In genomic region chr6:125956506-125957390, GRCh38 we compare ENCODE assay signal across 1 cellular context.
TF ChIP-seq lines count a peak whose summit lies in the region.

HINT3 (plus strand) TSS chr6:125956770; CDS start chr6:125956978, 208 bp downstream.

TF ChIP-seq in HepG2, 621 proteins besides CTCF, POLR2A, EP300 and RAD21 (continued from another document and continues in another):
- TF ChIP-seq REXO4 (CRISPR knock-in tag; IDR thresholded peaks at IDR 0.05; ENCODE audit: borderline replicate concordance) (no peak), ZNF580 (CRISPR knock-in tag; IDR thresholded peaks at IDR 0.05; ENCODE audit: borderline replicate concordance, low read depth) (peak; percentile 98), ZBTB34 (CRISPR knock-in tag; IDR thresholded peaks at IDR 0.05) (peak; percentile 94; the same call in 1 of the 2 replicates), HNF4A (CRISPR knock-in tag; IDR thresholded peaks at IDR 0.05) (peak; percentile 83), NFE2L1 (CRISPR knock-in tag; IDR thresholded peaks at IDR 0.05; ENCODE audit: borderline replicate concordance) (peak; percentile 49; the same call in 1 of the 2 replicates), FOXA1 (IDR thresholded peaks at IDR 0.05) (no peak), FOXA1 (CRISPR knock-in tag; IDR thresholded peaks at IDR 0.05) (peak; percentile 58; the same call in 1 of the 2 replicates), THYN1 (CRISPR knock-in tag; IDR thresholded peaks at IDR 0.05; ENCODE audit: borderline replicate concordance, low read depth) (no peak), ARID3A (IDR thresholded peaks at IDR 0.05; ENCODE audit: low read depth, low read length) (peak; percentile 55; the same call in 1 of the 2 replicates), E2F5 (CRISPR knock-in tag; conservative IDR thresholded peaks at IDR 0.05) (peak; percentile 92), ZNF530 (CRISPR knock-in tag; IDR thresholded peaks at IDR 0.05; ENCODE audit: low read depth) (no peak), ZNF609 (CRISPR knock-in tag; IDR thresholded peaks at IDR 0.05; ENCODE audit: borderline replicate concordance) (peak; percentile 70; the same call in 1 of the 2 replicates), ZNF800 (CRISPR knock-in tag; IDR thresholded peaks at IDR 0.05) (peak; percentile 96), FOXK2 (IDR thresholded peaks at IDR 0.05) (no peak), ZNF432 (CRISPR knock-in tag; IDR thresholded peaks at IDR 0.05; ENCODE audit: borderline replicate concordance) (no peak), ZNF792 (CRISPR knock-in tag; IDR thresholded peaks at IDR 0.05) (peak; percentile 62; the same call in 1 of the 2 replicates), ISX (CRISPR knock-in tag; conservative IDR thresholded peaks at IDR 0.05) (peak; percentile 63; the same call in 1 of the 2 replicates), ZBTB2 (CRISPR knock-in tag; IDR thresholded peaks at IDR 0.05; ENCODE audit: low read depth) (peak; percentile 58; the same call in 1 of the 2 replicates), ZNF768 (CRISPR knock-in tag; IDR thresholded peaks at IDR 0.05) (peak; percentile 78), REPIN1 (CRISPR knock-in tag; IDR thresholded peaks at IDR 0.05; ENCODE audit: borderline replicate concordance, low read depth) (peak; percentile 99), FLYWCH1 (CRISPR knock-in tag; IDR thresholded peaks at IDR 0.05) (peak; percentile 53; the same call in 1 of the 2 replicates), SNRNP70 (IDR thresholded peaks at IDR 0.05; ENCODE audit: low read depth, low read length) (no peak), ZNF20 (CRISPR knock-in tag; IDR thresholded peaks at IDR 0.05) (0 out of 2 replicates have a peak, but pooled peaks have one; percentile 45), EEA1 (CRISPR knock-in tag; IDR thresholded peaks at IDR 0.05; ENCODE audit: borderline replicate concordance) (peak; percentile 96), ARNT2 (CRISPR knock-in tag; IDR thresholded peaks at IDR 0.05; ENCODE audit: low read depth) (peak; percentile 90), PLRG1 (conservative IDR thresholded peaks at IDR 0.05) (no peak), GMEB2 (CRISPR knock-in tag; IDR thresholded peaks at IDR 0.05; ENCODE audit: low read depth) (peak; percentile 99), NCOA2 (CRISPR knock-in tag; IDR thresholded peaks at IDR 0.05) (peak; percentile 77), CAMTA2 (CRISPR knock-in tag; IDR thresholded peaks at IDR 0.05; ENCODE audit: borderline replicate concordance) (peak; percentile 99), SKI (IDR thresholded peaks at IDR 0.05; ENCODE audit: partially characterized antibody) (peak; percentile 69), SCMH1 (CRISPR knock-in tag; IDR thresholded peaks at IDR 0.05; ENCODE audit: borderline replicate concordance) (no peak), ZNF567 (CRISPR knock-in tag; IDR thresholded peaks at IDR 0.05; ENCODE audit: borderline replicate concordance) (peak; percentile 87), SP5 (CRISPR knock-in tag; IDR thresholded peaks at IDR 0.05; ENCODE audit: borderline replicate concordance, low read depth) (0 out of 2 replicates have a peak, but pooled peaks have one; percentile 14), ZNF562 (CRISPR knock-in tag; IDR thresholded peaks at IDR 0.05; ENCODE audit: borderline replicate concordance) (no peak), ZNF12 (CRISPR knock-in tag; IDR thresholded peaks at IDR 0.05) (peak; percentile 77), ZSCAN21 (CRISPR knock-in tag; IDR thresholded peaks at IDR 0.05; ENCODE audit: borderline replicate concordance) (peak; percentile 85), ZNF510 (CRISPR knock-in tag; IDR thresholded peaks at IDR 0.05; ENCODE audit: low read depth) (no peak), ELF4 (CRISPR knock-in tag; IDR thresholded peaks at IDR 0.05; ENCODE audit: borderline replicate concordance) (peak; percentile 88; the same call in 1 of the 2 replicates), GLMP (CRISPR knock-in tag; IDR thresholded peaks at IDR 0.05; ENCODE audit: borderline replicate concordance) (no peak), THAP7 (CRISPR knock-in tag; IDR thresholded peaks at IDR 0.05) (peak; percentile 97), NFIC (IDR thresholded peaks at IDR 0.05; ENCODE audit: low read length) (no peak), TBL1XR1 (IDR thresholded peaks at IDR 0.05; ENCODE audit: borderline replicate concordance, low read length, partially characterized antibody) (peak; percentile 55), ZNF253 (CRISPR knock-in tag; IDR thresholded peaks at IDR 0.05; ENCODE audit: borderline replicate concordance) (peak; percentile 89; the same call in 1 of the 2 replicates), BRF2 (CRISPR knock-in tag; IDR thresholded peaks at IDR 0.05) (peak; percentile 93; the same call in 1 of the 2 replicates), CREM (IDR thresholded peaks at IDR 0.05) (peak; percentile 98), CREM (CRISPR knock-in tag; IDR thresholded peaks at IDR 0.05) (peak; percentile 83), PHF8 (CRISPR knock-in tag; IDR thresholded peaks at IDR 0.05) (peak; percentile 100), ZNF780A (CRISPR knock-in tag; IDR thresholded peaks at IDR 0.05) (no peak), STAG1 (CRISPR knock-in tag; IDR thresholded peaks at IDR 0.05) (peak; percentile 83)
